Comparison of ENCODE assay signal across 1 cellular context in the genomic region with DNA sequence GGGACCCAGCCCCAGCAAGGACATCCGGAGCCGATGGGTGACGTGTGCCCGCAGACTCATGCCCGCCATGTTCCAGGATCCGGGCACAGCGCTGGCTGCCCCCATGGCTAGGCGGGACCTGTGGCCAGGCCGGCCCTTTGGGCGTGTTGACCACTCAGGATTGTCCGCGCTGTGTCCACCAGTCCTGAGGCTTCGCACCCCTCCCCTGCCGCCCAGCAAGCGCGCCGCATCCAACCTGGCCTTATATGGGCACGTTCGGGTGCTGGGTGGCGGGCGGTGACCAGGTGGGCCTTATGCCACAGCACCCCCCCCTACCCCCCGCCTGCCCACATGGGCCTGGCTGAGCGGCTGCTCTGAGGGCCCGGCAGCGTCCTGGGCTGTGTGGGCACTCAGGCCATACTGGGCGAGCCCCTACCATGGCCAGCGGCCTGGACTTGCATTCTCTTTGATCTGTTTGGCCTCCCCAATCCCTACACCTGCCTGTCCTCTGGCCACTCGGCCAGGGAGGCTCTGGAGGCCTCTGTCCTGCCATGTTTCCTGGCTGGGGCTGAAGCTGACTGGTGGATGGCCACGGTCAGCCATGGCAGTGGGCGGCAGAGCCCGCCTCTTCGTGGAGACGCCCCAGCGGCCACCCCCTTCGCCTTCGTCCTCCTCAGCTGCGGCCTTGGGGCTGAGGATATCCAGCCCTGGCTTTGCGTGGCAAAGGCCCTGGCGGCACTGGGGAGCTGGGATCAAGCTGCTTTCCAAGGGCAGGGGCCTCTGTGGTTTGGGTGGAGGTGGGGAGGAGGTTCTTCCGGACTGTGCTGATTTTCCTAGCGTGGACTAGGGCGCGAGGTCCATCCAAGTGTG.
TF ChIP-seq lines count a peak whose summit lies in the region.

No MANE protein-coding gene starts in this region.

TF ChIP-seq in IMR-90, 13 proteins besides CTCF, POLR2A, EP300 and RAD21:
- no peak for TF ChIP-seq FOS (IDR thresholded peaks at IDR 0.05; ENCODE audit: low read depth, low read length)
- TF ChIP-seq MAFK (IDR thresholded peaks at IDR 0.05; ENCODE audit: low read depth, low read length), result no peak
- no peak for TF ChIP-seq NFE2L2 (IDR thresholded peaks at IDR 0.05; ENCODE audit: low read depth, low read length)
- TF ChIP-seq, protein P1, sequence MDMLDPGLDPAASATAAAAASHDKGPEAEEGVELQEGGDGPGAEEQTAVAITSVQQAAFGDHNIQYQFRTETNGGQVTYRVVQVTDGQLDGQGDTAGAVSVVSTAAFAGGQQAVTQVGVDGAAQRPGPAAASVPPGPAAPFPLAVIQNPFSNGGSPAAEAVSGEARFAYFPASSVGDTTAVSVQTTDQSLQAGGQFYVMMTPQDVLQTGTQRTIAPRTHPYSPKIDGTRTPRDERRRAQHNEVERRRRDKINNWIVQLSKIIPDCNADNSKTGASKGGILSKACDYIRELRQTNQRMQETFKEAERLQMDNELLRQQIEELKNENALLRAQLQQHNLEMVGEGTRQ (IDR thresholded peaks at IDR 0.05; ENCODE audit: low read depth, low read length), result no peak
- TF ChIP-seq, protein P2, sequence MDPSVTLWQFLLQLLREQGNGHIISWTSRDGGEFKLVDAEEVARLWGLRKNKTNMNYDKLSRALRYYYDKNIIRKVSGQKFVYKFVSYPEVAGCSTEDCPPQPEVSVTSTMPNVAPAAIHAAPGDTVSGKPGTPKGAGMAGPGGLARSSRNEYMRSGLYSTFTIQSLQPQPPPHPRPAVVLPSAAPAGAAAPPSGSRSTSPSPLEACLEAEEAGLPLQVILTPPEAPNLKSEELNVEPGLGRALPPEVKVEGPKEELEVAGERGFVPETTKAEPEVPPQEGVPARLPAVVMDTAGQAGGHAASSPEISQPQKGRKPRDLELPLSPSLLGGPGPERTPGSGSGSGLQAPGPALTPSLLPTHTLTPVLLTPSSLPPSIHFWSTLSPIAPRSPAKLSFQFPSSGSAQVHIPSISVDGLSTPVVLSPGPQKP (IDR thresholded peaks at IDR 0.05; ENCODE audit: borderline replicate concordance, low read depth, low read length), result no peak
- no peak for TF ChIP-seq RCOR1 (IDR thresholded peaks at IDR 0.05; ENCODE audit: insufficient replicate concordance, low read length)
- no peak for TF ChIP-seq MXI1 (IDR thresholded peaks at IDR 0.05; ENCODE audit: borderline replicate concordance, low read depth, low read length)
- no peak for TF ChIP-seq BHLHE40 (IDR thresholded peaks at IDR 0.05; ENCODE audit: low read depth, low read length)
- no peak for TF ChIP-seq MAZ (IDR thresholded peaks at IDR 0.05; ENCODE audit: borderline replicate concordance, low read depth, low read length)
